Comparison of ENCODE assay signal across 30 cellular contexts in genomic region chr16:55566432-55567175, GRCh38. TPM values are rescaled to one million over a fixed set of nuclear protein-coding genes. Genes with fewer than 3 reads are reported as not detected.
DNase-seq lines count a peak whose midpoint lies in the region; ATAC-seq, FAIRE-seq and TF ChIP-seq lines count a peak whose summit lies in the region.
"Had no signal": no experiment of that assay in that cellular context is flagged by ENCODE, and none has a peak within 500 bp of the region (broad histone marks: within the 10 kb centered on the region; RNA-seq: fewer than 3 reads in every experiment).

CAPNS2 (plus strand) TSS chr16:55566684; CDS start chr16:55566757, 73 bp downstream.

- TF ChIP-seq CTCF in MCF 10A (IDR thresholded peaks at IDR 0.05; ENCODE audit: unreplicated experiment) (no peak), breast epithelium (IDR thresholded peaks at IDR 0.05) (no peak), osteocyte (IDR thresholded peaks at IDR 0.05) (no peak)

- H3K4me1 ChIP-seq in breast epithelium (no peaks in the 10 kb centered on the region), esophagus (ENCODE audit: control insufficient read depth in 2 of 2, insufficient read depth in 2 of 2, low read length in 1 of 2) (no peaks in the 10 kb centered on the region)

- H3K27me3 Mint-ChIP-seq in MCF 10A (ENCODE audit: insufficient read depth, unreplicated experiment) (no peaks in the 10 kb centered on the region), osteocyte (ENCODE audit: unreplicated experiment) (no peaks in the 10 kb centered on the region)
- H3K27me3 Mint-ChIP-seq: naive B cell had no signal

- POLR2A ChIA-PET in MCF 10A (lab: Yijun Ruan, JAX), result interaction anchor here (1.2 to 4.4 kb wide), 4 partner anchors 9 to 95 kb away, joined by 3 to 58 read pairs (median 11); no protein-coding TSS in a partner anchor

- no peak for DNase-seq in MCF 10A (ENCODE audit: unreplicated experiment)
- DNase-seq in breast epithelium (ENCODE audit: low spot score in 2 of 2), result no peak
- DNase-seq in osteocyte (ENCODE audit: extremely low spot score, unreplicated experiment), result no peak
- DNase-seq in RPMI8226, result no peak
- no peak for DNase-seq in NOMO-1 treated with DMSO at 0.1 percent for 48 hours (lab: John Stamatoyannopoulos, UW; ENCODE audit: unreplicated experiment)
- DNase-seq in RCC 7860 (ENCODE audit: low spot score), result no peak
- DNase-seq: activated CD4-positive, alpha-beta T cell treated with anti-CD3 and anti-CD28 coated beads, Interleukin-2, amount 50 U/mL, for 4 hours; activated CD4-positive, CD25-positive, alpha-beta regulatory T cell; activated naive CD4-positive, alpha-beta T cell treated with anti-CD3 and anti-CD28 coated beads, Interleukin-2, amount 10 ng/mL, durations not matched to agents 7 days and 5 days; amygdala; CD8-positive, alpha-beta T cell; cortex of kidney; kidney glomerular epithelial cell; naive B cell; NCI-H1092 treated with DMSO at 0.1 percent for 48 hours; NCI-H2029; NCI-H774; OCI-M1; SHP77 treated with DMSO at 0.1 percent for 48 hours; substantia nigra; T-helper 9 cell had no signal

- no peaks in the 10 kb centered on the region for H3K36me3 ChIP-seq in breast epithelium
- no peaks in the 10 kb centered on the region for H3K36me3 ChIP-seq in esophagus (ENCODE audit: control insufficient read depth in 2 of 2, insufficient read depth in 2 of 2, low read length in 1 of 2)
- H3K36me3 ChIP-seq: cardiac muscle cell had no signal

- H3K4me3 Mint-ChIP-seq in MCF 10A (ENCODE audit: unreplicated experiment) (peak within 1 kb of the TSS; percentile 59), osteocyte (ENCODE audit: unreplicated experiment) (no peak within 1 kb of the TSS)
- H3K4me3 Mint-ChIP-seq: activated naive CD4-positive, alpha-beta T cell treated with anti-CD3 and anti-CD28 coated beads, Interleukin-2, amount 10 ng/mL, durations not matched to agents 7 days and 5 days; activated T-helper 1 cell treated with anti-CD3 and anti-CD28 coated beads, Interleukin-12 subunit alpha, Interleukin-12 subunit beta, Interleukin-2, Interleukin-4 antibody, amounts not matched to agents 30 ng/mL and 10 ng/mL and 1 ng/mL, durations not matched to agents 14 hours and 24 hours and 36 hours; CD8-positive, alpha-beta T cell had no signal

- no peak for ATAC-seq in GM21447 (IDR thresholded peaks at IDR 0.05; ENCODE audit: unreplicated experiment)
- ATAC-seq: CD8-positive, alpha-beta T cell had no signal

- intact Hi-C loops in MCF 10A (cut with micrococcal nuclease), result no loop called here
- intact Hi-C loops in breast epithelium (cut with DNase I; ENCODE audit: low total_unique reads), result no loop called here

- H3K4me3 ChIP-seq in breast epithelium (no peak within 1 kb of the TSS), esophagus (ENCODE audit: low read depth in 1 of 2, low read length in 2 of 2) (peak within 1 kb of the TSS; percentile 58 to 61)
- H3K4me3 ChIP-seq: cardiac muscle cell had no signal

- no peaks in the 10 kb centered on the region for H3K27me3 ChIP-seq in breast epithelium
- H3K27me3 ChIP-seq in esophagus (ENCODE audit: control insufficient read depth in 1 of 2, insufficient read depth in 2 of 2, low read length in 2 of 2), result no peaks in the 10 kb centered on the region
- H3K27me3 ChIP-seq: cardiac muscle cell had no signal

- CTCF ChIA-PET in MCF 10A (lab: Yijun Ruan, JAX), result interaction anchor here (0.9 to 3.0 kb wide), 9 partner anchors 9 to 137 kb away, joined by 3 to 31 read pairs (median 6); no protein-coding TSS in a partner anchor

- 54 to 76% methylated on average over 9 of the region's 9 CpGs for WGBS in esophagus, 2 donors

- H3K27ac ChIP-seq in breast epithelium, result peak within 1 kb of the TSS in 1 of 2 donors; percentile 34
- peak within 1 kb of the TSS; percentile 87 to 93 for H3K27ac ChIP-seq in esophagus (ENCODE audit: low read depth in 2 of 2, low read length in 1 of 2)
- H3K27ac ChIP-seq: 22Rv1, cardiac muscle cell had no signal

- no peak for TF ChIP-seq POLR2A in breast epithelium (IDR thresholded peaks at IDR 0.05)

- H3K9me3 Mint-ChIP-seq in MCF 10A (ENCODE audit: unreplicated experiment) (no peaks in the 10 kb centered on the region), osteocyte (ENCODE audit: unreplicated experiment) (no peaks in the 10 kb centered on the region)
- H3K9me3 Mint-ChIP-seq: activated naive CD4-positive, alpha-beta T cell treated with anti-CD3 and anti-CD28 coated beads, Interleukin-2, amount 10 ng/mL, durations not matched to agents 7 days and 5 days; activated T-helper 1 cell treated with anti-CD3 and anti-CD28 coated beads, Interleukin-12 subunit alpha, Interleukin-12 subunit beta, Interleukin-2, Interleukin-4 antibody, amounts not matched to agents 30 ng/mL and 10 ng/mL and 1 ng/mL, durations not matched to agents 14 hours and 24 hours and 36 hours; CD8-positive, alpha-beta T cell; naive B cell had no signal

- H3K9me3 ChIP-seq in breast epithelium (no peaks in the 10 kb centered on the region), esophagus (ENCODE audit: control insufficient read depth in 2 of 2, insufficient read depth in 1 of 2, low read depth in 1 of 2, low read length in 1 of 2) (no peaks in the 10 kb centered on the region)

- H3K36me3 Mint-ChIP-seq in MCF 10A (ENCODE audit: insufficient read depth, unreplicated experiment), result no peaks in the 10 kb centered on the region
- peaks cover 6% of the 10 kb centered on the region for H3K36me3 Mint-ChIP-seq in osteocyte (ENCODE audit: unreplicated experiment)
- H3K36me3 Mint-ChIP-seq: activated naive CD4-positive, alpha-beta T cell treated with anti-CD3 and anti-CD28 coated beads, Interleukin-2, amount 10 ng/mL, durations not matched to agents 7 days and 5 days; CD8-positive, alpha-beta T cell; naive B cell had no signal

- BruUV-seq in MCF 10A (replicated peaks; lab: Mats Ljungman, UMichigan), result no TSS peak

- H3K4me1 Mint-ChIP-seq in MCF 10A (ENCODE audit: insufficient read depth, unreplicated experiment) (peaks cover 53% of the 10 kb centered on the region), osteocyte (ENCODE audit: unreplicated experiment) (peaks cover 37% of the 10 kb centered on the region)
- H3K4me1 Mint-ChIP-seq: activated naive CD4-positive, alpha-beta T cell treated with anti-CD3 and anti-CD28 coated beads, Interleukin-2, amount 10 ng/mL, durations not matched to agents 7 days and 5 days; naive B cell had no signal

- peak within 1 kb of the TSS; percentile 97 for H3K27ac Mint-ChIP-seq in MCF 10A (ENCODE audit: low read depth, unreplicated experiment)
- peak within 1 kb of the TSS; percentile 53 for H3K27ac Mint-ChIP-seq in osteocyte (ENCODE audit: unreplicated experiment)
- H3K27ac Mint-ChIP-seq: activated naive CD4-positive, alpha-beta T cell treated with anti-CD3 and anti-CD28 coated beads, Interleukin-2, amount 10 ng/mL, durations not matched to agents 7 days and 5 days; activated T-helper 1 cell treated with anti-CD3 and anti-CD28 coated beads, Interleukin-12 subunit alpha, Interleukin-12 subunit beta, Interleukin-2, Interleukin-4 antibody, amounts not matched to agents 30 ng/mL and 10 ng/mL and 1 ng/mL, durations not matched to agents 14 hours and 24 hours and 36 hours; CD8-positive, alpha-beta T cell had no signal

- FAIRE-seq in RCC 7860 (lab: Jason Lieb, UNC), result no peak
- FAIRE-seq: endometrium, G401.6, H54 had no signal

RNA-seq across cellular contexts. Expression of gene CAPNS2, which starts in this region (rescaled TPM):
- total RNA-seq in MCF 10A (2022), result 0.30 and 0.32 TPM in 2 replicates
- total RNA-seq in breast epithelium, result 1 to 10 TPM in 1 of 3 donors, under 1 TPM in 2; 0.66 to 1.0 (median 0.96) TPM
- polyA plus RNA-seq in esophagus, result 10 to 100 TPM; 58.1 to 88.1 TPM
- total RNA-seq in osteocyte, result 0.35 and 0.37 TPM in 2 replicates
- total RNA-seq: activated T-helper 1 cell treated with anti-CD3 and anti-CD28 coated beads, Interleukin-12 subunit alpha, Interleukin-12 subunit beta, Interleukin-2, Interleukin-4 antibody, amounts not matched to agents 30 ng/mL and 10 ng/mL and 1 ng/mL, durations not matched to agents 14 hours and 24 hours and 36 hours; cardiac muscle cell; CD8-positive, alpha-beta T cell; LHCN-M2 had no signal
- polyA plus RNA-seq: cardiac muscle cell had no signal

Comparison
In these comparisons a context has a peak if more than half of its experiments do, and no peak if none do; other contexts are left out.
1. H3K4me3 ChIP-seq: peak in esophagus (2 of 2); none in breast epithelium (0 of 3).